15 cellular contexts compared by ENCODE assay signal in the genomic region with DNA sequence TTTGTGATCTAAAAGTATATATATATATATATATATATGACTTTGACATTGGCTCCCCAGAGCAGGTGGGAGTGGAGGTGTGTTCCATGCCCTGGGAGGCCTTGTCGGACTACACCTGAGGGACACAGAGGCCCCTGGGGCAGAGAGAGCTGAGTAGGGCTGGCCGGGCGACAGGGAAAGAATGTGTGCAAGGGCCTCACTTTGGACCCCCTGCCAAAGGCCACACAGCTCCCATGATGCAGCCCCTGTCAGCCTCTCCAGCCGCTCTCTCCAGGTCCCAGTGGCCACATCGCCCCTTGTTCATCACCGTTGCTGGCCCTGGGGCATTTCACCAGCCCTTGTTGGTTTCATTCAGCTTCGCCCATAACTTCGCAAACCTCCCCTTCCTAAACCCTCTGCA.
DNase-seq lines count a peak whose midpoint lies in the region; ATAC-seq and TF ChIP-seq lines count a peak whose summit lies in the region.
"Had no signal": no experiment of that assay in that cellular context is flagged by ENCODE, and none has a peak within 500 bp of the region (broad histone marks: within the 10 kb centered on the region; RNA-seq: fewer than 3 reads in every experiment).

No MANE protein-coding gene starts in this region.

- no peak overlapping the region for H3K27ac Mint-ChIP-seq in activated CD8-positive, alpha-beta memory T cell treated with anti-CD3 and anti-CD28 coated beads, Interleukin-2, amount 10 ng/mL, durations not matched to agents 7 days and 5 days
- H3K27ac Mint-ChIP-seq in endodermal cell, result no peak overlapping the region
- H3K27ac Mint-ChIP-seq: CD4-positive, alpha-beta T cell; H9 had no signal

- DNase-seq in activated CD8-positive, alpha-beta memory T cell treated with anti-CD3 and anti-CD28 coated beads for 24 hours, result peak; percentile 43
- no peak for DNase-seq in activated CD8-positive, alpha-beta memory T cell treated with anti-CD3 and anti-CD28 coated beads, Interleukin-2, amount 10 ng/mL, durations not matched to agents 7 days and 5 days
- DNase-seq in endodermal cell (peak; percentile 27), neuronal stem cell (ENCODE audit: low spot score) (no peak), vagina (ENCODE audit: extremely low spot score in 2 of 2) (peak; percentile 37 to 67), tibial nerve (ENCODE audit: low spot score in 2 of 2) (no peak)
- DNase-seq: AML-193; Caco-2; CD4-positive, alpha-beta T cell; H9 had no signal

- H2BK120ac ChIP-seq in neuronal stem cell (ENCODE audit: low read depth, low read length), result no peak overlapping the region

- WGBS in endodermal cell (ENCODE audit: insufficient coverage in 1 of 2, insufficient read length in 1 of 2), 2 experiments, result 89 to 91% methylated on average over 5 to 8 of the region's 8 CpGs
- WGBS in neuronal stem cell (ENCODE audit: extremely low coverage in 2 of 2, insufficient read length in 2 of 2, insufficient replicate concordance in 1 of 2), 2 donors, result no CpG with 5 or more reads among the region's 8 CpGs
- 80 to 93% methylated on average over 7 to 8 of the region's 8 CpGs for WGBS in tibial nerve, 2 donors

- H4K91ac ChIP-seq in neuronal stem cell (ENCODE audit: low read depth, low read length, poor library complexity), result no peak overlapping the region

- H3K4me3 ChIP-seq in endodermal cell (ENCODE audit: low read length) (no peak overlapping the region), neuronal stem cell (ENCODE audit: low read length in 2 of 2) (no peak overlapping the region), vagina (no peak overlapping the region), tibial nerve (no peak overlapping the region)
- H3K4me3 ChIP-seq: A549 had no signal

- no peak overlapping the region for H3K4ac ChIP-seq in neuronal stem cell (ENCODE audit: low read length)

- H3K9me3 ChIP-seq in endodermal cell (ENCODE audit: control insufficient read depth, low read length) (no peaks in the 10 kb centered on the region), neuronal stem cell (replicated peaks in 1 of 2; ENCODE audit: control insufficient read depth in 2 of 2, insufficient read depth in 1 of 2, low read depth in 1 of 2, low read length in 2 of 2) (no peaks in the 10 kb centered on the region), vagina (no peaks in the 10 kb centered on the region), tibial nerve (no peaks in the 10 kb centered on the region)
- H3K9me3 ChIP-seq: A549, Caco-2 had no signal

- H3K27ac ChIP-seq in endodermal cell (ENCODE audit: low read depth, low read length) (no peak overlapping the region), neuronal stem cell (replicated peaks; ENCODE audit: low read length) (no peak overlapping the region), vagina (no peak overlapping the region), tibial nerve (no peak overlapping the region)
- H3K27ac ChIP-seq: 22Rv1, A549, C4-2B had no signal

- no peak overlapping the region for H3K4me3 Mint-ChIP-seq in activated CD8-positive, alpha-beta memory T cell treated with anti-CD3 and anti-CD28 coated beads, Interleukin-2, amount 10 ng/mL, durations not matched to agents 7 days and 5 days
- H3K4me3 Mint-ChIP-seq in endodermal cell, result no peak overlapping the region
- H3K4me3 Mint-ChIP-seq: CD4-positive, alpha-beta T cell; H9 had no signal

- H3K4me1 ChIP-seq in endodermal cell (ENCODE audit: control insufficient read depth, insufficient read depth, low read length), result peaks cover 6% of the 10 kb centered on the region
- H3K4me1 ChIP-seq in neuronal stem cell (ENCODE audit: control insufficient read depth in 2 of 2, insufficient read depth in 1 of 2, low read depth in 1 of 2, low read length in 2 of 2), result no peaks in the 10 kb centered on the region
- no peaks in the 10 kb centered on the region for H3K4me1 ChIP-seq in vagina
- H3K4me1 ChIP-seq in tibial nerve, result no peaks in the 10 kb centered on the region
- H3K4me1 ChIP-seq: A549, Caco-2 had no signal

- H3K4me2 ChIP-seq in neuronal stem cell (ENCODE audit: insufficient read depth, low read length, poor library complexity, severe bottlenecking), result no peak overlapping the region
- H3K4me2 ChIP-seq: A549 had no signal

- no peak for TF ChIP-seq POLR2A in vagina (IDR thresholded peaks at IDR 0.05)
- no peak for TF ChIP-seq POLR2A in tibial nerve (IDR thresholded peaks at IDR 0.05)

- no peaks in the 10 kb centered on the region for H3K9me3 Mint-ChIP-seq in activated CD8-positive, alpha-beta memory T cell treated with anti-CD3 and anti-CD28 coated beads, Interleukin-2, amount 10 ng/mL, durations not matched to agents 7 days and 5 days (ENCODE audit: low read depth)
- H3K9me3 Mint-ChIP-seq in endodermal cell, result no peaks in the 10 kb centered on the region
- H3K9me3 Mint-ChIP-seq: CD4-positive, alpha-beta T cell; H9 had no signal

- CTCF ChIA-PET in activated CD8-positive, alpha-beta memory T cell treated with anti-CD3 and anti-CD28 coated beads, Interleukin-2, amount 10 ng/mL, durations not matched to agents 7 days and 5 days (lab: Charles Lee), result interaction anchor here (0.7 kb wide), 1 partner anchor 368 kb away, joined by 3 read pairs; no protein-coding TSS in a partner anchor

- H2BK12ac ChIP-seq in neuronal stem cell (ENCODE audit: low read length), result no peak overlapping the region

- no peak overlapping the region for H2AK5ac ChIP-seq in neuronal stem cell (ENCODE audit: low read depth, low read length)

- no peaks in the 10 kb centered on the region for H3K79me1 ChIP-seq in neuronal stem cell (ENCODE audit: low read depth, low read length)

- no peak overlapping the region for H4K8ac ChIP-seq in neuronal stem cell (ENCODE audit: low read depth, low read length)

- no peak for TF ChIP-seq EP300 in tibial nerve (IDR thresholded peaks at IDR 0.05)

- no peak overlapping the region for H3K18ac ChIP-seq in neuronal stem cell (ENCODE audit: low read length)

- H2BK15ac ChIP-seq in neuronal stem cell (ENCODE audit: low read length), result no peak overlapping the region

- H3K36me3 Mint-ChIP-seq in activated CD8-positive, alpha-beta memory T cell treated with anti-CD3 and anti-CD28 coated beads, Interleukin-2, amount 10 ng/mL, durations not matched to agents 7 days and 5 days, result no peaks in the 10 kb centered on the region
- no peaks in the 10 kb centered on the region for H3K36me3 Mint-ChIP-seq in endodermal cell (ENCODE audit: low read depth)

- H2AFZ ChIP-seq in neuronal stem cell (ENCODE audit: low read length), result no peak overlapping the region

- H3K36me3 ChIP-seq in endodermal cell (ENCODE audit: control insufficient read depth, insufficient read depth, low read length), result no peaks in the 10 kb centered on the region
- H3K36me3 ChIP-seq in neuronal stem cell (replicated peaks in 1 of 2; ENCODE audit: control insufficient read depth in 2 of 2, insufficient read depth in 2 of 2, low read length in 2 of 2), result no peaks in the 10 kb centered on the region
- no peaks in the 10 kb centered on the region for H3K36me3 ChIP-seq in vagina
- H3K36me3 ChIP-seq in tibial nerve, result no peaks in the 10 kb centered on the region

- no peak for TF ChIP-seq CTCF in endodermal cell (conservative IDR thresholded peaks at IDR 0.05)
- no peak for TF ChIP-seq CTCF in vagina (IDR thresholded peaks at IDR 0.05)
- TF ChIP-seq CTCF in tibial nerve (IDR thresholded peaks at IDR 0.05), result no peak

- H3K9ac ChIP-seq in endodermal cell (ENCODE audit: extremely low read depth, low read length, poor library complexity, severe bottlenecking) (no peak overlapping the region), neuronal stem cell (ENCODE audit: low read depth, low read length, poor library complexity) (no peak overlapping the region)

- no peak for ATAC-seq in activated CD8-positive, alpha-beta memory T cell treated with anti-CD3 and anti-CD28 coated beads, Interleukin-2, amount 10 ng/mL, durations not matched to agents 7 days and 5 days
- no peak for ATAC-seq in HG02588 (IDR thresholded peaks at IDR 0.05; ENCODE audit: unreplicated experiment)
- ATAC-seq: HepG2 had no signal

- no peaks in the 10 kb centered on the region for H3K4me1 Mint-ChIP-seq in activated CD8-positive, alpha-beta memory T cell treated with anti-CD3 and anti-CD28 coated beads, Interleukin-2, amount 10 ng/mL, durations not matched to agents 7 days and 5 days
- H3K4me1 Mint-ChIP-seq in endodermal cell, result peaks cover 7% of the 10 kb centered on the region

- H3K23ac ChIP-seq in neuronal stem cell (ENCODE audit: low read depth, low read length, poor library complexity), result peak overlapping the region; percentile 67

- H3K27me3 ChIP-seq in endodermal cell (ENCODE audit: control insufficient read depth, insufficient read depth, low read length, poor library complexity, severe bottlenecking) (no peaks in the 10 kb centered on the region), neuronal stem cell (ENCODE audit: control insufficient read depth in 3 of 3, insufficient read depth in 3 of 3, low read depth in 1 of 3, low read length in 3 of 3) (peaks cover 0 to 10% (median 0%) of the 10 kb centered on the region in 3 experiments), vagina (no peaks in the 10 kb centered on the region), tibial nerve (no peaks in the 10 kb centered on the region)

- H3K14ac ChIP-seq in neuronal stem cell (ENCODE audit: low read length), result peak overlapping the region; percentile 47

- H3K27me3 Mint-ChIP-seq in activated CD8-positive, alpha-beta memory T cell treated with anti-CD3 and anti-CD28 coated beads, Interleukin-2, amount 10 ng/mL, durations not matched to agents 7 days and 5 days, result peaks cover 2% of the 10 kb centered on the region
- no peaks in the 10 kb centered on the region for H3K27me3 Mint-ChIP-seq in endodermal cell (ENCODE audit: insufficient read depth)
- H3K27me3 Mint-ChIP-seq: CD4-positive, alpha-beta T cell had no signal

- no peak overlapping the region for H2BK5ac ChIP-seq in neuronal stem cell (ENCODE audit: low read length)

- intact Hi-C loops in vagina (cut with DNase I), result no loop called here

Comparison
In these comparisons a context has a peak if more than half of its experiments do, and no peak if none do; other contexts are left out.
1. DNase-seq: peak in activated CD8-positive, alpha-beta memory T cell treated with anti-CD3 and anti-CD28 coated beads for 24 hours (single experiment), endodermal cell (single experiment) and vagina (2 of 2); none in activated CD8-positive, alpha-beta memory T cell treated with anti-CD3 and anti-CD28 coated beads, Interleukin-2, amount 10 ng/mL, durations not matched to agents 7 days and 5 days (single experiment), neuronal stem cell (single experiment) and tibial nerve (0 of 2).